ENCODE assay signal across 19 cellular contexts in the genomic region with DNA sequence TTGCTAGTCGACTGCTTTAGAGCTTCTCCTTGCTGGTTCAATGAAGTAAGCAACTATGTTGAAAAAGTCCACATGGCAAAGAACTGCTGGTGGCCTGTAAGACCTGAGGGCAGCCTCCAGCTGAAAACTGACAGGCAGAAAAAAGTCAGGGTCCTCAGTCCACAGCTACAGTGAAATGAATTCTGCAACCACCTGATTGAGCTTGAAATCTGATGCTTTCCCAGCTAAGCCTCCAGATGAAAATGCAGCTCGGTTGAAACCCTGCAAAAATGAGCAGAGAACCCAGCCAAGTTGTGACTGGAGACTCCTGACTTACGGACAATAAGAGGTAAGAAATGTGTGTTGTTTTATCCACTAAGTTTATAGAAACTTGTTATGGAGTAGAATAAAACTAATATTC.
"Had no signal": no experiment of that assay in that cellular context is flagged by ENCODE, and none has a peak within 500 bp of the region (broad histone marks: within the 10 kb centered on the region; RNA-seq: fewer than 3 reads in every experiment).

No MANE protein-coding gene starts in this region.

- H3K27ac Mint-ChIP-seq: memory B cell; mesothelial cell of epicardium; natural killer cell treated with Interleukin-12 subunit alpha and Interleukin-12 subunit beta and Interleukin-15 and Interleukin-18, amount 100 ng/mL, for 72 hours had no signal

- H3K4me1 Mint-ChIP-seq: memory B cell had no signal

- H3K36me3 Mint-ChIP-seq: memory B cell; natural killer cell treated with Interleukin-12 subunit alpha and Interleukin-12 subunit beta and Interleukin-15 and Interleukin-18, amount 100 ng/mL, for 72 hours had no signal

- H3K4me3 ChIP-seq: esophagus muscularis mucosa, gastrocnemius medialis, heart right ventricle, left ventricle myocardium inferior, lower lobe of right lung, right atrium auricular region, sigmoid colon, skin epidermis, stomach, thoracic aorta, transverse colon had no signal

- H3K27me3 Mint-ChIP-seq: memory B cell; natural killer cell treated with Interleukin-12 subunit alpha and Interleukin-12 subunit beta and Interleukin-15 and Interleukin-18, amount 100 ng/mL, for 72 hours had no signal

- DNase-seq: effector memory CD4-positive, alpha-beta T cell; gastrocnemius medialis; heart right ventricle; islet precursor cell; left ventricle myocardium inferior; lower lobe of right lung; sigmoid colon; stimulated activated CD4-positive, alpha-beta T cell treated with anti-CD3 and anti-CD28 coated beads, Interleukin-2, amount 100 ng/mL, for 24 hours; stimulated activated naive CD4-positive, alpha-beta T cell; stomach; substantia nigra; transverse colon had no signal

- H3K4me3 Mint-ChIP-seq: memory B cell; mesothelial cell of epicardium; natural killer cell treated with Interleukin-12 subunit alpha and Interleukin-12 subunit beta and Interleukin-15 and Interleukin-18, amount 100 ng/mL, for 72 hours had no signal
